In genomic region chr14:95163666-95164065, GRCh38 we compare ENCODE assay signal across 20 cellular contexts.
"Had no signal": no experiment of that assay in that cellular context is flagged by ENCODE, and none has a peak within 500 bp of the region (broad histone marks: within the 10 kb centered on the region; RNA-seq: fewer than 3 reads in every experiment).

No MANE protein-coding gene starts in this region.

- H3K4me3 ChIP-seq: coronary artery, dorsolateral prefrontal cortex, esophagus squamous epithelium, sigmoid colon, skin epidermis, thyroid gland, upper lobe of left lung, uterus had no signal

- DNase-seq: cerebellar nuclear complex; dorsolateral prefrontal cortex; effector memory CD4-positive, alpha-beta T cell; esophagus squamous epithelium; foreskin keratinocyte; head of caudate nucleus; hippocampal formation; left colon; naive thymus-derived CD4-positive, alpha-beta T cell; nephron progenitor cell; posterior cingulate gyrus; sigmoid colon; stimulated activated CD4-positive, alpha-beta T cell treated with anti-CD3 and anti-CD28 coated beads, Interleukin-12 subunit alpha, Interleukin-12 subunit beta, amount 100 ng/mL, for 4 hours; stimulated activated naive CD4-positive, alpha-beta T cell; thyroid gland; upper lobe of left lung; uterus had no signal

- H3K27ac ChIP-seq: epithelial cell of prostate, esophagus squamous epithelium, foreskin keratinocyte, sigmoid colon, skin epidermis, thyroid gland, upper lobe of left lung, uterus had no signal

- H3K9me3 ChIP-seq: thyroid gland, uterus had no signal

- ATAC-seq: left colon had no signal

- H3K27me3 ChIP-seq: dorsolateral prefrontal cortex, esophagus squamous epithelium, foreskin keratinocyte, sigmoid colon, thyroid gland, upper lobe of left lung, uterus had no signal

- H3K4me1 ChIP-seq: foreskin keratinocyte, uterus had no signal

- H3K36me3 ChIP-seq: esophagus squamous epithelium, sigmoid colon, thyroid gland, upper lobe of left lung, uterus had no signal
